ENCODE assay signal across 24 cellular contexts in genomic region chr4:100356172-100356571, GRCh38.
"Had no signal": no experiment of that assay in that cellular context is flagged by ENCODE, and none has a peak within 500 bp of the region (broad histone marks: within the 10 kb centered on the region; RNA-seq: fewer than 3 reads in every experiment).

No MANE protein-coding gene starts in this region.

- H3K27ac Mint-ChIP-seq: activated CD4-positive, alpha-beta T cell treated with anti-CD3 and anti-CD28 coated beads, Interleukin-2, amount 10 ng/mL, durations not matched to agents 7 days and 5 days; activated CD8-positive, alpha-beta T cell treated with anti-CD3 and anti-CD28 coated beads, Interleukin-2, amount 10 ng/mL, durations not matched to agents 7 days and 5 days; naive thymus-derived CD4-positive, alpha-beta T cell; stimulated activated effector memory CD8-positive, alpha-beta T cell treated with anti-CD3 and anti-CD28 coated beads, Interleukin-12 subunit alpha, Interleukin-12 subunit beta, amount 100 ng/mL, for 72 hours had no signal

- H3K27me3 ChIP-seq: cardiac muscle cell, gastrocnemius medialis, heart right ventricle, ovary, right lobe of liver, stomach, upper lobe of right lung had no signal

- H3K36me3 Mint-ChIP-seq: stimulated activated effector memory CD8-positive, alpha-beta T cell treated with anti-CD3 and anti-CD28 coated beads, Interleukin-12 subunit alpha, Interleukin-12 subunit beta, amount 100 ng/mL, for 72 hours had no signal

- H3K9me3 Mint-ChIP-seq: activated CD4-positive, alpha-beta T cell treated with anti-CD3 and anti-CD28 coated beads, Interleukin-2, amount 10 ng/mL, durations not matched to agents 7 days and 5 days had no signal

- H3K4me3 ChIP-seq: cardiac muscle cell, gastrocnemius medialis, heart right ventricle, mucosa of descending colon, ovary, right lobe of liver, stomach, upper lobe of right lung had no signal

- H3K27ac ChIP-seq: cardiac muscle cell, gastrocnemius medialis, heart right ventricle, ovary, right lobe of liver, stomach, upper lobe of right lung had no signal

- H3K36me3 ChIP-seq: cardiac muscle cell, gastrocnemius medialis, heart right ventricle, ovary, right lobe of liver, stomach, upper lobe of right lung had no signal

- FAIRE-seq: small intestine had no signal

- H3K9me3 ChIP-seq: gastrocnemius medialis, ovary, right lobe of liver, upper lobe of right lung had no signal

- DNase-seq: activated CD4-positive, alpha-beta T cell treated with anti-CD3 and anti-CD28 coated beads, Interleukin-2, amount 10 ng/mL, durations not matched to agents 7 days and 5 days; activated CD8-positive, alpha-beta memory T cell treated with anti-CD3 and anti-CD28 coated beads, Interleukin-2, amount 50 U/mL, for 4 hours; activated CD8-positive, alpha-beta T cell treated with anti-CD3 and anti-CD28 coated beads, Interleukin-2, amount 10 ng/mL, durations not matched to agents 7 days and 5 days; activated effector memory CD4-positive, alpha-beta T cell treated with Interleukin-2 at 50 U/mL for 16 hours; activated naive CD4-positive, alpha-beta T cell treated with anti-CD3 and anti-CD28 coated beads, Interleukin-2, amount 50 U/mL, for 16 hours; activated T-cell treated with anti-CD3 and anti-CD28 coated beads, Interleukin-2, amount 50 U/mL, for 4 hours; dermis blood vessel endothelial cell; effector memory CD4-positive, alpha-beta T cell; gastrocnemius medialis; heart right ventricle; mesenchymal stem cell; mucosa of descending colon; naive thymus-derived CD4-positive, alpha-beta T cell; ovary; right lobe of liver; small intestine; stimulated activated CD4-positive, alpha-beta T cell treated with anti-CD3 and anti-CD28 coated beads, Interleukin-15, amount 100 ng/mL, for 24 hours; stimulated activated CD4-positive, alpha-beta T cell treated with anti-CD3 and anti-CD28 coated beads, Interleukin-4, amount 100 ng/mL, for 1 hour; stomach; T1000; upper lobe of right lung had no signal

- H3K4me1 Mint-ChIP-seq: activated CD4-positive, alpha-beta T cell treated with anti-CD3 and anti-CD28 coated beads, Interleukin-2, amount 10 ng/mL, durations not matched to agents 7 days and 5 days; stimulated activated effector memory CD8-positive, alpha-beta T cell treated with anti-CD3 and anti-CD28 coated beads, Interleukin-12 subunit alpha, Interleukin-12 subunit beta, amount 100 ng/mL, for 72 hours had no signal

- H3K4me1 ChIP-seq: right lobe of liver, stomach, upper lobe of right lung had no signal

- H3K4me3 Mint-ChIP-seq: activated CD4-positive, alpha-beta T cell treated with anti-CD3 and anti-CD28 coated beads, Interleukin-2, amount 10 ng/mL, durations not matched to agents 7 days and 5 days; activated CD8-positive, alpha-beta T cell treated with anti-CD3 and anti-CD28 coated beads, Interleukin-2, amount 10 ng/mL, durations not matched to agents 7 days and 5 days; activated T-cell treated with anti-CD3 and anti-CD28 coated beads, Interleukin-2, amount 50 U/mL, for 4 hours; naive thymus-derived CD4-positive, alpha-beta T cell; stimulated activated effector memory CD8-positive, alpha-beta T cell treated with anti-CD3 and anti-CD28 coated beads, Interleukin-12 subunit alpha, Interleukin-12 subunit beta, amount 100 ng/mL, for 72 hours had no signal

- ATAC-seq: activated CD4-positive, CD25-positive, alpha-beta regulatory T cell treated with anti-CD3 and anti-CD28 coated beads, Interleukin-2, amount 50 U/mL, for 24 hours; activated CD8-positive, alpha-beta T cell treated with anti-CD3 and anti-CD28 coated beads, Interleukin-2, amount 10 ng/mL, durations not matched to agents 7 days and 5 days; activated T-cell treated with anti-CD3 and anti-CD28 coated beads, Interleukin-2, amount 50 U/mL, for 4 hours; heart right ventricle; mucosa of descending colon; naive thymus-derived CD4-positive, alpha-beta T cell; right lobe of liver; stimulated activated effector memory CD8-positive, alpha-beta T cell treated with anti-CD3 and anti-CD28 coated beads, Interleukin-12 subunit alpha, Interleukin-12 subunit beta, amount 100 ng/mL, for 72 hours; upper lobe of right lung had no signal
